ENCODE assay signal across 17 cellular contexts in the genomic region with DNA sequence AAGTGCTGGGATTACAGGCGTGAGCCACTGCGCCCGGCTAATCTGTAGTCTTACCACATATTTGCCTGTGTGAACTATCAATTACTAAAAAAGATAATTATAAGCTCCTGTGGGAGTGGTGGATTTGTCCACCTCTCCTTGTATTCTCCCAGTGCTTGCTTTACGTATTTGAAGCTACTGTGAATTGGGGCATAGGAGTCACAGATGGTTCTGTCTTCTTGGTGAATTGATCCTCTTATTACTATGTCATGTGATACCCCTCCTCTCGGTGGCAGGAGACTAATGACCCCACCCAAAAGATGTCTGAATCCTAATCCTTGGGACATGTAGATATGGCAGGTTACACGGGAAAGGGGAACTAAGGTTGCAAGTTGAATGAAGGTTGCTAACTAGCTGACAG.
"Had no signal": no experiment of that assay in that cellular context is flagged by ENCODE, and none has a peak within 500 bp of the region (broad histone marks: within the 10 kb centered on the region; RNA-seq: fewer than 3 reads in every experiment).

No MANE protein-coding gene starts in this region.

- H3K9me3 Mint-ChIP-seq: activated CD4-positive, alpha-beta memory T cell treated with anti-CD3 and anti-CD28 coated beads for 36 hours; neural progenitor cell; T-cell had no signal

- DNase-seq: activated CD4-positive, alpha-beta memory T cell treated with anti-CD3 and anti-CD28 coated beads for 36 hours; activated CD4-positive, alpha-beta T cell treated with anti-CD3 and anti-CD28 coated beads for 1 hour; activated CD8-positive, alpha-beta memory T cell treated with anti-CD3 and anti-CD28 coated beads, Interleukin-2, amount 50 U/mL, for 48 hours; activated naive CD4-positive, alpha-beta T cell treated with anti-CD3 and anti-CD28 coated beads, Interleukin-2, amount 50 U/mL, for 16 hours; central memory CD4-positive, alpha-beta T cell; colonic mucosa; stimulated activated CD4-positive, alpha-beta T cell treated with anti-CD3 and anti-CD28 coated beads, Interleukin-12 subunit alpha, Interleukin-12 subunit beta, amount 100 ng/mL, for 4 hours; stimulated activated CD4-positive, alpha-beta T cell treated with anti-CD3 and anti-CD28 coated beads, Interleukin-2, amount 100 ng/mL, for 24 hours; T-cell; T1000 had no signal

- H3K4me3 Mint-ChIP-seq: activated CD4-positive, alpha-beta memory T cell treated with anti-CD3 and anti-CD28 coated beads for 36 hours; brain; mesothelial cell of epicardium; neural progenitor cell; T-cell had no signal

- H2AFZ ChIP-seq: neural progenitor cell, parathyroid adenoma had no signal

- H3K4me3 ChIP-seq: colonic mucosa, lung, neural progenitor cell, tibial nerve had no signal

- H3K36me3 Mint-ChIP-seq: brain, mesothelial cell of epicardium, neural progenitor cell had no signal

- ATAC-seq: esophagus mucosa, T-cell had no signal

- H3K4me2 ChIP-seq: neural progenitor cell had no signal

- H3K27me3 ChIP-seq: colonic mucosa had no signal

- H3K9me3 ChIP-seq: colonic mucosa, tibial nerve had no signal

- H3K27ac ChIP-seq: colonic mucosa, neural progenitor cell, parathyroid adenoma, tibial nerve had no signal

- H3K27me3 Mint-ChIP-seq: activated CD4-positive, alpha-beta memory T cell treated with anti-CD3 and anti-CD28 coated beads for 36 hours; T-cell had no signal

- H3K4me1 ChIP-seq: colonic mucosa, parathyroid adenoma had no signal

- H3K27ac Mint-ChIP-seq: activated CD4-positive, alpha-beta memory T cell treated with anti-CD3 and anti-CD28 coated beads for 36 hours; mesothelial cell of epicardium; neural progenitor cell had no signal

- H3K79me2 ChIP-seq: parathyroid adenoma had no signal

- H3K36me3 ChIP-seq: colonic mucosa, neural progenitor cell had no signal
